In genomic region chr20:62386383-62387218, GRCh38 we compare ENCODE assay signal across 1 cellular context.
TF ChIP-seq lines count a peak whose summit lies in the region.

TSS of gene RPS21 (plus strand) at chr20:62387103. CDS start at chr20:62387339, 236 bp downstream.

TF ChIP-seq in HCT116, 20 proteins besides CTCF, POLR2A, EP300 and RAD21 (continued from another document):
- TF ChIP-seq YY1 (IDR thresholded peaks at IDR 0.05; ENCODE audit: extremely low read depth, insufficient replicate concordance, low read depth, low read length), result peak; percentile 29
